ENCODE assay signal across 7 cellular contexts in the genomic region with DNA sequence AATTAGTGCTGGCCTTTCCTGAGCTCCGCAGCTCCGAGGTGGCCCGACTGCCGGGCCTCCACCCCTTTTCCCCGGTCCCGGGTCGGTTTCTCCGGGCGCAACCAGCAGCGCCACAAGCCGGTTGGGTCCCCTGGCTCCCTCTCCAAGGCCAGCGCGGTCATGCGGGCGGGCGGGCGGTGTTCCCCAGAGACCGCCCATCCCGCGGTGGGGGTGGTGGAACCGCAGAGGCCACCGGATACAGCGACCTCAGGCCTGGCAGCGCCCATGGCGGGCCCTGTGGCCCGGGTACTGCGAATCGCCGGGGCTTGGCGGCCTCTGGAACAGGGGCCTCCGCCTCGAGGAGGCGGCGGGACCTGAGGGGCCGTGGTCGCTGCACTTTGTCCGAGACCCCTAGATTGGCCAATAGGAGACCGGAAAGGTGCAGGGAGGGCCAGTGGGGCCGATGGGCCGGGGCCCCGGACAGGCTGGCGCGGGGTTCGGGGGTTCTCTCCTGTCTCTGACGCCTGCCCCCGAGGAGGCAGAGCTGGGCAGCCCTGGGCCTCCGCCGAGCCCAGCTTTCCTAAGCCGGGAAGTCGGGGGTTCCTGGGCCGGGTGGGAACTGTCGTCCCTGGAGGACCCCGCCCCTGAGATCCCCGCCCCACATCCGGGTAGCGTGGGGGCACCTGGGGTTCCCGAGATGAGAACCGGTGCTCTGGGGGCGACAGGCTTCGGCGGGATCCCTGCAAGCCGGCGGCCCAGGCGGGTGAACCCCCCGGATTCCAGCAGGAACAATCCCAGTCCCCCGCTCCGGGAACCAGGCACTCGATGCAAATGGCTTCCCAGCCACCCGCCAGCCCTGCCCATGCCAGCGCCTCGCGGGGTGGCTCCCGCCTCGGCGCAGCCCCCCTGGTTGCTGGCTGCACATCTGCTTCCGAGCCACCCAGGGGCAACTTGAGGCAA.
A peak's percentile ranks its signal among the peaks of the same experiment; 100 is the strongest.
DNase-seq lines count a peak whose midpoint lies in the region; ATAC-seq and TF ChIP-seq lines count a peak whose summit lies in the region.

No MANE protein-coding gene starts in this region.

- H3K36me3 Mint-ChIP-seq in IgD-negative memory B cell, result no peaks in the 10 kb centered on the region
- peaks cover 2% of the 10 kb centered on the region for H3K36me3 Mint-ChIP-seq in activated naive CD8-positive, alpha-beta T cell treated with anti-CD3 and anti-CD28 coated beads, Interleukin-2, amount 10 ng/mL, durations not matched to agents 7 days and 5 days

- H3K27ac Mint-ChIP-seq in IgD-negative memory B cell, result no peak overlapping the region
- H3K27ac Mint-ChIP-seq in activated naive CD8-positive, alpha-beta T cell treated with anti-CD3 and anti-CD28 coated beads, Interleukin-2, amount 10 ng/mL, durations not matched to agents 7 days and 5 days, result no peak overlapping the region

- H3K27me3 Mint-ChIP-seq in IgD-negative memory B cell, result peaks cover 29% of the 10 kb centered on the region
- H3K27me3 Mint-ChIP-seq in activated naive CD8-positive, alpha-beta T cell treated with anti-CD3 and anti-CD28 coated beads, Interleukin-2, amount 10 ng/mL, durations not matched to agents 7 days and 5 days, result peaks cover 54% of the 10 kb centered on the region

- intact Hi-C loops in heart left ventricle (cut with DNase I), result loop anchor here in 7 of 10 donors (2.0 to 10.0 kb wide), 6 partner anchors 33 to 293 kb away; partner anchors contain the start of gene ZSWIM6 (in 3 of the 7)
- intact Hi-C loops in vagina (cut with DNase I), result no loop called here

- peak overlapping the region; percentile 72 to 90 (median 82) for H3K4me3 Mint-ChIP-seq in IgD-negative memory B cell
- peak overlapping the region; percentile 16 for H3K4me3 Mint-ChIP-seq in activated naive CD8-positive, alpha-beta T cell treated with anti-CD3 and anti-CD28 coated beads, Interleukin-2, amount 10 ng/mL, durations not matched to agents 7 days and 5 days

- peak; percentile 55 for DNase-seq in activated naive CD8-positive, alpha-beta T cell treated with anti-CD3 and anti-CD28 coated beads, Interleukin-2, amount 10 ng/mL, durations not matched to agents 7 days and 5 days
- DNase-seq in heart left ventricle, result peak; percentile 79 to 91 (median 87)
- DNase-seq in occipital lobe (lab: John Stamatoyannopoulos, UW), result peak; percentile 68
- DNase-seq in vagina (ENCODE audit: extremely low spot score in 2 of 2), result no peak
- DNase-seq in T-helper 9 cell, result no peak

- H3K36me3 ChIP-seq in heart left ventricle, result no peaks in the 10 kb centered on the region
- H3K36me3 ChIP-seq in vagina, result no peaks in the 10 kb centered on the region

- H3K4me1 ChIP-seq in heart left ventricle (peaks cover 0 to 30% (median 15%) of the 10 kb centered on the region in 12 donors), vagina (peaks cover 23% of the 10 kb centered on the region)

- H3K9me3 ChIP-seq in heart left ventricle (no peaks in the 10 kb centered on the region), vagina (no peaks in the 10 kb centered on the region)

- peak in 1 of 2 donors; percentile 43 for TF ChIP-seq POLR2A in heart left ventricle (IDR thresholded peaks at IDR 0.05)
- TF ChIP-seq POLR2A in vagina (IDR thresholded peaks at IDR 0.05), result no peak

- POLR2A ChIA-PET in activated naive CD8-positive, alpha-beta T cell treated with anti-CD3 and anti-CD28 coated beads, Interleukin-2, amount 10 ng/mL, durations not matched to agents 7 days and 5 days (lab: Charles Lee), result no interaction called here

- TF ChIP-seq CTCF in heart left ventricle (IDR thresholded peaks at IDR 0.05) (peak in 2 of 12 donors; percentile 13 to 15), vagina (IDR thresholded peaks at IDR 0.05) (no peak)

- no peaks in the 10 kb centered on the region for H3K27me3 ChIP-seq in heart left ventricle
- no peaks in the 10 kb centered on the region for H3K27me3 ChIP-seq in vagina

- H3K4me3 ChIP-seq in heart left ventricle (peak overlapping the region; percentile 35 to 74 (median 64)), vagina (peak overlapping the region; percentile 55 to 58)

- H3K9me3 Mint-ChIP-seq in IgD-negative memory B cell, result peaks cover 0 to 3% (median 0%) of the 10 kb centered on the region in 3 donors
- H3K9me3 Mint-ChIP-seq in activated naive CD8-positive, alpha-beta T cell treated with anti-CD3 and anti-CD28 coated beads, Interleukin-2, amount 10 ng/mL, durations not matched to agents 7 days and 5 days, result peaks cover 2% of the 10 kb centered on the region

- peaks cover 2 to 21% (median 6%) of the 10 kb centered on the region in 3 donors for H3K4me1 Mint-ChIP-seq in IgD-negative memory B cell
- H3K4me1 Mint-ChIP-seq in activated naive CD8-positive, alpha-beta T cell treated with anti-CD3 and anti-CD28 coated beads, Interleukin-2, amount 10 ng/mL, durations not matched to agents 7 days and 5 days, result peaks cover 1% of the 10 kb centered on the region

- peak overlapping the region; percentile 61 to 96 (median 90) for H3K27ac ChIP-seq in heart left ventricle
- peak overlapping the region; percentile 86 for H3K27ac ChIP-seq in vagina

- WGBS in heart left ventricle, 4 donors, result 4 to 14% (median 7%) methylated on average over 21 to 76 of the region's 76 CpGs

- ATAC-seq in GM18909 (IDR thresholded peaks at IDR 0.05; ENCODE audit: poor library complexity, unreplicated experiment) (peak; percentile 75), heart left ventricle (peak; percentile 94 to 98 (median 98))
- ATAC-seq in activated naive CD8-positive, alpha-beta T cell treated with anti-CD3 and anti-CD28 coated beads, Interleukin-2, amount 10 ng/mL, durations not matched to agents 7 days and 5 days (ENCODE audit: low read depth), result no peak

Comparison
In these comparisons a context has a peak if more than half of its experiments do, and no peak if none do; other contexts are left out.
1. DNase-seq: peak in activated naive CD8-positive, alpha-beta T cell treated with anti-CD3 and anti-CD28 coated beads, Interleukin-2, amount 10 ng/mL, durations not matched to agents 7 days and 5 days (single experiment), heart left ventricle (5 of 5) and occipital lobe (single experiment); none in vagina (0 of 2) and T-helper 9 cell (single experiment).